Comparison of ENCODE assay signal across 32 cellular contexts in genomic region chrX:111829345-111829744, GRCh38. TPM values are rescaled to one million over a fixed set of nuclear protein-coding genes. Genes with fewer than 3 reads are reported as not detected.
"Had no signal": no experiment of that assay in that cellular context is flagged by ENCODE, and none has a peak within 500 bp of the region (broad histone marks: within the 10 kb centered on the region; RNA-seq: fewer than 3 reads in every experiment).

No MANE protein-coding gene starts in this region.

- H3K9me3 ChIP-seq: suprapubic skin, testis, thoracic aorta, thyroid gland, tibial artery, tibial nerve, transverse colon, upper lobe of right lung, uterus, vagina had no signal

- H3K27me3 ChIP-seq: suprapubic skin, testis, thyroid gland, tibial artery, transverse colon, upper lobe of left lung, upper lobe of right lung, uterus, vagina had no signal

- H3K4me3 Mint-ChIP-seq: stimulated activated effector memory CD8-positive, alpha-beta T cell treated with anti-CD3 and anti-CD28 coated beads, Interleukin-12 subunit alpha, Interleukin-12 subunit beta, amount 100 ng/mL, for 72 hours; stimulated activated memory B cell treated with anti-CD40 and anti-IgM and Interleukin-4, amounts not matched to agents 10 μg/mL and 1 μg/mL and 100 μg/mL, for 72 hours; stimulated activated naive B cell treated with anti-CD40 and anti-IgM and Interleukin-4, amounts not matched to agents 10 μg/mL and 1 μg/mL and 100 μg/mL, for 72 hours; stimulated activated naive CD8-positive, alpha-beta T cell treated with anti-CD3 and anti-CD28 coated beads, Interleukin-15, amount 100 ng/mL, for 72 hours; stimulated activated naive CD8-positive, alpha-beta T cell treated with anti-CD3 and anti-CD28 coated beads, Interleukin-15, Interleukin-2, amounts not matched to agents 100 ng/mL and 50 ng/mL, for 24 hours; type B pancreatic cell had no signal

- H3K27me3 Mint-ChIP-seq: stimulated activated memory B cell treated with anti-CD40 and anti-IgM and Interleukin-4, amounts not matched to agents 10 μg/mL and 1 μg/mL and 100 μg/mL, for 72 hours; stimulated activated naive CD8-positive, alpha-beta T cell treated with anti-CD3 and anti-CD28 coated beads, Interleukin-15, amount 100 ng/mL, for 72 hours; stimulated activated naive CD8-positive, alpha-beta T cell treated with anti-CD3 and anti-CD28 coated beads, Interleukin-15, Interleukin-2, amounts not matched to agents 100 ng/mL and 50 ng/mL, for 24 hours; type B pancreatic cell had no signal

- H3K4me1 ChIP-seq: stomach, suprapubic skin, testis, tibial artery, tibial nerve, transverse colon, upper lobe of left lung, upper lobe of right lung, uterus, vagina had no signal

- H3K27ac Mint-ChIP-seq: stimulated activated effector memory CD8-positive, alpha-beta T cell treated with anti-CD3 and anti-CD28 coated beads, Interleukin-12 subunit alpha, Interleukin-12 subunit beta, amount 100 ng/mL, for 72 hours; stimulated activated memory B cell treated with anti-CD40 and anti-IgM and Interleukin-4, amounts not matched to agents 10 μg/mL and 1 μg/mL and 100 μg/mL, for 72 hours; stimulated activated naive B cell treated with anti-CD40 and anti-IgM and Interleukin-4, amounts not matched to agents 10 μg/mL and 1 μg/mL and 100 μg/mL, for 72 hours; stimulated activated naive CD8-positive, alpha-beta T cell treated with anti-CD3 and anti-CD28 coated beads, Interleukin-15, amount 100 ng/mL, for 72 hours; stimulated activated naive CD8-positive, alpha-beta T cell treated with anti-CD3 and anti-CD28 coated beads, Interleukin-15, Interleukin-2, amounts not matched to agents 100 ng/mL and 50 ng/mL, for 24 hours; type B pancreatic cell had no signal

- H3K36me3 Mint-ChIP-seq: stimulated activated effector memory CD8-positive, alpha-beta T cell treated with anti-CD3 and anti-CD28 coated beads, Interleukin-12 subunit alpha, Interleukin-12 subunit beta, amount 100 ng/mL, for 72 hours; stimulated activated memory B cell treated with anti-CD40 and anti-IgM and Interleukin-4, amounts not matched to agents 10 μg/mL and 1 μg/mL and 100 μg/mL, for 72 hours; stimulated activated naive B cell treated with anti-CD40 and anti-IgM and Interleukin-4, amounts not matched to agents 10 μg/mL and 1 μg/mL and 100 μg/mL, for 72 hours; type B pancreatic cell had no signal

- ATAC-seq: stimulated activated effector memory CD8-positive, alpha-beta T cell treated with anti-CD3 and anti-CD28 coated beads, Interleukin-12 subunit alpha, Interleukin-12 subunit beta, amount 100 ng/mL, for 72 hours; stimulated activated memory B cell treated with anti-CD40 and anti-IgM and Interleukin-4, amounts not matched to agents 10 μg/mL and 1 μg/mL and 100 μg/mL, for 72 hours; stimulated activated naive B cell treated with anti-CD40 and anti-IgM and Interleukin-4, amounts not matched to agents 10 μg/mL and 1 μg/mL and 100 μg/mL, for 72 hours; stimulated activated naive CD8-positive, alpha-beta T cell treated with anti-CD3 and anti-CD28 coated beads, Interleukin-15, amount 100 ng/mL, for 72 hours; stimulated activated naive CD8-positive, alpha-beta T cell treated with anti-CD3 and anti-CD28 coated beads, Interleukin-15, Interleukin-2, amounts not matched to agents 100 U/mL and 50 U/mL, for 24 hours; upper lobe of right lung had no signal

- H3K9me3 Mint-ChIP-seq: stimulated activated effector memory CD8-positive, alpha-beta T cell treated with anti-CD3 and anti-CD28 coated beads, Interleukin-12 subunit alpha, Interleukin-12 subunit beta, amount 100 ng/mL, for 72 hours; stimulated activated naive CD8-positive, alpha-beta T cell treated with anti-CD3 and anti-CD28 coated beads, Interleukin-15, amount 100 ng/mL, for 72 hours; stimulated activated naive CD8-positive, alpha-beta T cell treated with anti-CD3 and anti-CD28 coated beads, Interleukin-15, Interleukin-2, amounts not matched to agents 100 ng/mL and 50 ng/mL, for 24 hours had no signal

- H3K4me3 ChIP-seq: stomach, suprapubic skin, testis, thoracic aorta, thyroid gland, tibial artery, tibial nerve, transverse colon, upper lobe of left lung, upper lobe of right lung, uterus, vagina had no signal

- H3K4me1 Mint-ChIP-seq: stimulated activated effector memory CD8-positive, alpha-beta T cell treated with anti-CD3 and anti-CD28 coated beads, Interleukin-12 subunit alpha, Interleukin-12 subunit beta, amount 100 ng/mL, for 72 hours; stimulated activated memory B cell treated with anti-CD40 and anti-IgM and Interleukin-4, amounts not matched to agents 10 μg/mL and 1 μg/mL and 100 μg/mL, for 72 hours; stimulated activated naive B cell treated with anti-CD40 and anti-IgM and Interleukin-4, amounts not matched to agents 10 μg/mL and 1 μg/mL and 100 μg/mL, for 72 hours; stimulated activated naive CD8-positive, alpha-beta T cell treated with anti-CD3 and anti-CD28 coated beads, Interleukin-15, amount 100 ng/mL, for 72 hours had no signal

- H3K36me3 ChIP-seq: stomach, suprapubic skin, thoracic aorta, thyroid gland, tibial artery, tibial nerve, transverse colon, upper lobe of left lung, upper lobe of right lung, uterus, vagina had no signal

- FAIRE-seq: urothelium cell line had no signal

- H3K27ac ChIP-seq: stomach, suprapubic skin, testis, thoracic aorta, thyroid gland, tibial artery, tibial nerve, transverse colon, upper lobe of left lung, upper lobe of right lung, uterus, vagina had no signal

- DNase-seq: stimulated activated CD4-positive, alpha-beta T cell treated with anti-CD3 and anti-CD28 coated beads, Interleukin-2, amount 100 ng/mL, for 48 hours; stimulated activated CD4-positive, alpha-beta T cell treated with anti-CD3 and anti-CD28 coated beads, Interleukin-4, amount 100 ng/mL, for 1 hour; stimulated activated CD4-positive, alpha-beta T cell treated with anti-CD3 and anti-CD28 coated beads, Interleukin-4, amount 100 ng/mL, for 24 hours; stimulated activated CD4-positive, alpha-beta T cell treated with anti-CD3 and anti-CD28 coated beads, Interleukin-4, amount 100 ng/mL, for 4 hours; stimulated activated CD8-positive, alpha-beta memory T cell treated with anti-CD3 and anti-CD28 coated beads, Interleukin-4, amount 100 ng/mL, for 48 hours; stimulated activated naive B cell treated with anti-CD40 and anti-IgM and Interleukin-4, amounts not matched to agents 10 μg/mL and 1 μg/mL and 100 μg/mL, for 72 hours; stimulated activated naive CD4-positive, alpha-beta T cell; stimulated activated naive CD4-positive, alpha-beta T cell treated with Interleukin-2 at 50 U/mL for 16 hours; stimulated activated naive CD8-positive, alpha-beta T cell treated with anti-CD3 and anti-CD28 coated beads, Interleukin-15, amount 100 ng/mL, for 72 hours; stimulated activated naive CD8-positive, alpha-beta T cell treated with anti-CD3 and anti-CD28 coated beads, Interleukin-15, Interleukin-2, amounts not matched to agents 100 U/mL and 50 U/mL, for 24 hours; stomach; substantia nigra; testis; thyroid gland; tibial artery; transverse colon; trophoblast cell; upper lobe of left lung; upper lobe of right lung; uterus had no signal

RNA-seq across cellular contexts. Expression of gene TRPC5OS, which starts 46.6 kb away (rescaled TPM):
- total RNA-seq: stomach, suprapubic skin, temporal lobe, thoracic aorta, tibial nerve, transverse colon, upper lobe of left lung, upper lobe of right lung, ureter, urinary bladder, uterus, vagina had no signal
